28 cellular contexts compared by ENCODE assay signal in the genomic region with DNA sequence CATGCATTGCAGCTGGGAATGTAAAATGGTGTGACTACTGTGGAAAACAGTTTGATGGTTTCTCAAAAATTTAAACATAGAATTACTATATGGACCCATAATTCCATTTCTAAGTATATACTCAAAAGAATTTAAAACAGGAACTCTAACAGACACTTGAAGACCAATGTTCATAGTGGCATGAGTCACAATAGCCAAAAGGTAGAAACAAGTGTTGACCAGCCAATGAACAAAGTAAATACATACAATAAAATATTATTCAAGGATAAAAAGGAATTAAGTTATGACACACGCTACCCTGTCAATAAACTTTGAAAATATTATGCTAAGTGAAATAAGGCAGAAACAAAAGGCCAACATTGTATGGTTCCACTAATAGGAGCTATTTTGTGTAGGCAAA.
"Had no signal": no experiment of that assay in that cellular context is flagged by ENCODE, and none has a peak within 500 bp of the region (broad histone marks: within the 10 kb centered on the region; RNA-seq: fewer than 3 reads in every experiment).

No MANE protein-coding gene starts in this region.

- H3K4me2 ChIP-seq: hepatocyte had no signal

- H3K4me3 ChIP-seq: colonic mucosa, coronary artery, dorsolateral prefrontal cortex, esophagus muscularis mucosa, esophagus squamous epithelium, gastrocnemius medialis, gastroesophageal sphincter, heart left ventricle, heart right ventricle, hepatocyte had no signal

- ATAC-seq: effector memory CD8-positive, alpha-beta T cell; esophagus mucosa; foreskin keratinocyte; gastrocnemius medialis; gastroesophageal sphincter; heart left ventricle; heart right ventricle had no signal

- DNase-seq: colonic mucosa; cortex of kidney; dermis blood vessel endothelial cell; dorsolateral prefrontal cortex; effector CD4-positive, alpha-beta T cell; effector CD8-positive, alpha-beta T cell; effector memory CD4-positive, alpha-beta T cell; effector memory CD8-positive, alpha-beta T cell; endodermal cell; erythroblast; esophagus squamous epithelium; foreskin fibroblast; foreskin keratinocyte; foreskin melanocyte; gastrocnemius medialis; glutamatergic neuron; head of caudate nucleus; heart left ventricle; heart right ventricle had no signal

- H3K27me3 ChIP-seq: colonic mucosa, dorsolateral prefrontal cortex, esophagus muscularis mucosa, esophagus squamous epithelium, foreskin keratinocyte, gastrocnemius medialis, gastroesophageal sphincter, heart left ventricle, heart right ventricle, hepatocyte had no signal

- H3K36me3 ChIP-seq: colonic mucosa, esophagus muscularis mucosa, esophagus squamous epithelium, gastrocnemius medialis, gastroesophageal sphincter, heart left ventricle, heart right ventricle had no signal

- H3K4me1 ChIP-seq: colonic mucosa, esophagus muscularis mucosa, esophagus squamous epithelium, gastrocnemius medialis, gastroesophageal sphincter, heart right ventricle had no signal

- H3K79me2 ChIP-seq: hepatocyte had no signal

- H3K27ac ChIP-seq: colonic mucosa, coronary artery, dorsolateral prefrontal cortex, epithelial cell of prostate, esophagus muscularis mucosa, esophagus squamous epithelium, foreskin keratinocyte, gastrocnemius medialis, gastroesophageal sphincter, heart left ventricle, heart right ventricle, hepatocyte had no signal

- H3K9me3 ChIP-seq: colonic mucosa, esophagus muscularis mucosa, esophagus squamous epithelium, gastrocnemius medialis, gastroesophageal sphincter, heart left ventricle, heart right ventricle had no signal

- FAIRE-seq: colon, endothelial cell of umbilical vein, frontal cortex had no signal

- H2AFZ ChIP-seq: hepatocyte had no signal
